ENCODE assay signal across 1 cellular context in the genomic region with DNA sequence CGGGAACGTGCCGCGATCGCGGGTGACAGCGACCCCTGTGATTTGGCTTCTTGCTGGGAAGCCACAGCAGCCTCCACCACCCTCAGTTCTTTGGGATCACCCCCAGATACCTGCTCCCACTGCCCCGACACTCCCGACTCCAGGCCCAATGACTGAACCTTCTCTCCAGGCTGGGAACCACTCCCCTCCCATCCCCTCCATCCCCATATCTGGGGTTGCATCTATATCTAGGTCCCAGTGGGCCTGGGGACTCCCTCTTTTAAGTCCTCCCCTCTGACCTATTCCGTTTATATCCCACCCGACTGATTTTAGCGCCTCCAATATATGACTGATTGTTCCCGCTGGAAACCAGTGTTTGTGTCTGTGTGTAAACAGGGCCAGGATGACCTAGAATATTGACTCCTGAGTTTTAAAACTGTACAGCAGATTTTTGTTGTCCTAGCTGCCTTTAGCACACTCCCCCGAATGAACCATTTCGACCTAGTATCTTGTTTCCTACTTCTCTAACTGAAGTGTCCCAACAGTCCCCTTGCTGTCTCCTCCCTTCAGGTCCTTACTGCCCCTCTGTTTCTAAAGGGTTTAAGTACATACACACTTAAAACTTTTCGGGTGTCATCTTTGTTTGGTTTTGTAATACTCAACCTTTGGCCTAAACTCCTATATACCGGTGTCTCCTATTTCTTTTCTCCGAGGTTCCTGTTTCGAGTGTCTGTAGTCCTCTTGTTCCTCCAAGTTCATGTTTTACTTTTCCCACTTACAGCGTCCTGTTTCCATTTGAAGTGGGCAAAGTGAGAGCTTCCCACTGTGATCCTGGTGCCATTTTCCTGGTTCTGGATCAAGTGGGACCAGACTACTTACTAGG.
TF ChIP-seq lines count a peak whose summit lies in the region.

No MANE protein-coding gene starts in this region.

TF ChIP-seq in HepG2, 621 proteins besides CTCF, POLR2A, EP300 and RAD21 (continued from another document):
- 0 out of 2 replicates have a peak, but pooled peaks have one; percentile 44 for TF ChIP-seq ZNF740 (CRISPR knock-in tag; IDR thresholded peaks at IDR 0.05)
- TF ChIP-seq ZNF20 (CRISPR knock-in tag; IDR thresholded peaks at IDR 0.05), result 0 out of 2 replicates have a peak, but pooled peaks have one; percentile 1
- TF ChIP-seq BRCA1 (CRISPR knock-in tag; IDR thresholded peaks at IDR 0.05), result no peak
- no peak for TF ChIP-seq ZMYM3 (CRISPR knock-in tag; IDR thresholded peaks at IDR 0.05)
- TF ChIP-seq BRD4 (CRISPR knock-in tag; IDR thresholded peaks at IDR 0.05), result no peak
- no peak for TF ChIP-seq GABPA (IDR thresholded peaks at IDR 0.05; ENCODE audit: low read depth, low read length)
- 0 out of 2 replicates have a peak, but pooled peaks have one; percentile 25 for TF ChIP-seq GABPA (CRISPR knock-in tag; IDR thresholded peaks at IDR 0.05; ENCODE audit: low read depth)
- TF ChIP-seq ZNF101 (CRISPR knock-in tag; IDR thresholded peaks at IDR 0.05; ENCODE audit: borderline replicate concordance, low read depth), result no peak
- TF ChIP-seq FOXP1 (IDR thresholded peaks at IDR 0.05), result no peak
- no peak for TF ChIP-seq FOXP1 (CRISPR knock-in tag; IDR thresholded peaks at IDR 0.05)
- TF ChIP-seq, protein P1, sequence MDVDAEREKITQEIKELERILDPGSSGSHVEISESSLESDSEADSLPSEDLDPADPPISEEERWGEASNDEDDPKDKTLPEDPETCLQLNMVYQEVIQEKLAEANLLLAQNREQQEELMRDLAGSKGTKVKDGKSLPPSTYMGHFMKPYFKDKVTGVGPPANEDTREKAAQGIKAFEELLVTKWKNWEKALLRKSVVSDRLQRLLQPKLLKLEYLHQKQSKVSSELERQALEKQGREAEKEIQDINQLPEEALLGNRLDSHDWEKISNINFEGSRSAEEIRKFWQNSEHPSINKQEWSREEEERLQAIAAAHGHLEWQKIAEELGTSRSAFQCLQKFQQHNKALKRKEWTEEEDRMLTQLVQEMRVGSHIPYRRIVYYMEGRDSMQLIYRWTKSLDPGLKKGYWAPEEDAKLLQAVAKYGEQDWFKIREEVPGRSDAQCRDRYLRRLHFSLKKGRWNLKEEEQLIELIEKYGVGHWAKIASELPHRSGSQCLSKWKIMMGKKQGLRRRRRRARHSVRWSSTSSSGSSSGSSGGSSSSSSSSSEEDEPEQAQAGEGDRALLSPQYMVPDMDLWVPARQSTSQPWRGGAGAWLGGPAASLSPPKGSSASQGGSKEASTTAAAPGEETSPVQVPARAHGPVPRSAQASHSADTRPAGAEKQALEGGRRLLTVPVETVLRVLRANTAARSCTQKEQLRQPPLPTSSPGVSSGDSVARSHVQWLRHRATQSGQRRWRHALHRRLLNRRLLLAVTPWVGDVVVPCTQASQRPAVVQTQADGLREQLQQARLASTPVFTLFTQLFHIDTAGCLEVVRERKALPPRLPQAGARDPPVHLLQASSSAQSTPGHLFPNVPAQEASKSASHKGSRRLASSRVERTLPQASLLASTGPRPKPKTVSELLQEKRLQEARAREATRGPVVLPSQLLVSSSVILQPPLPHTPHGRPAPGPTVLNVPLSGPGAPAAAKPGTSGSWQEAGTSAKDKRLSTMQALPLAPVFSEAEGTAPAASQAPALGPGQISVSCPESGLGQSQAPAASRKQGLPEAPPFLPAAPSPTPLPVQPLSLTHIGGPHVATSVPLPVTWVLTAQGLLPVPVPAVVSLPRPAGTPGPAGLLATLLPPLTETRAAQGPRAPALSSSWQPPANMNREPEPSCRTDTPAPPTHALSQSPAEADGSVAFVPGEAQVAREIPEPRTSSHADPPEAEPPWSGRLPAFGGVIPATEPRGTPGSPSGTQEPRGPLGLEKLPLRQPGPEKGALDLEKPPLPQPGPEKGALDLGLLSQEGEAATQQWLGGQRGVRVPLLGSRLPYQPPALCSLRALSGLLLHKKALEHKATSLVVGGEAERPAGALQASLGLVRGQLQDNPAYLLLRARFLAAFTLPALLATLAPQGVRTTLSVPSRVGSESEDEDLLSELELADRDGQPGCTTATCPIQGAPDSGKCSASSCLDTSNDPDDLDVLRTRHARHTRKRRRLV (CRISPR knock-in tag; IDR thresholded peaks at IDR 0.05), result no peak
- TF ChIP-seq NR2F2 (IDR thresholded peaks at IDR 0.05; ENCODE audit: borderline replicate concordance, low read depth), result no peak
- TF ChIP-seq MIER2 (CRISPR knock-in tag; IDR thresholded peaks at IDR 0.05), result no peak
- TF ChIP-seq ZNF281 (CRISPR knock-in tag; IDR thresholded peaks at IDR 0.05; ENCODE audit: borderline replicate concordance), result no peak
